8 cellular contexts compared by ENCODE assay signal in the genomic region with DNA sequence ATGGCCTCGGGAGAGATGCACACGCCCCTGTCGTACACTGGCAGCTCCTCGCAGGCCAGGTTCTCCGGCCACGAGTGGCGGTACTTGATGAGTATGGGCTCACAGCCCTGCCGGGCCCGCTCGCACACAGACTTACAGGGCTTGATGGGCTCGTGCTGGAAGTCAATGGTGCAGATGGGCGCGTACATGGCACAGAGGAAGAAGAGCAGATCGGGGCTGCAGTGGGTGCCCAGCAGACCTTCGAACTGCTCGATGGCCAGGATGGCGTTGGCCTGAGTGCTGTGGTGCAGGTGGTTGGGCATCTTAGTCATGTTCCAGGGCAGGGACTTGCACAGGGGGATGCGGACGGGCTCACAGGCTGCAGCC. TPM values are rescaled to one million over a fixed set of nuclear protein-coding genes. Genes with fewer than 3 reads are reported as not detected.
DNase-seq lines count a peak whose midpoint lies in the region; ATAC-seq and TF ChIP-seq lines count a peak whose summit lies in the region.

No MANE protein-coding gene starts in this region.

- no peak overlapping the region for H3K27ac ChIP-seq in CD4-positive, alpha-beta T cell (ENCODE audit: low read depth, low read length)
- H3K27ac ChIP-seq in PC-3 (ENCODE audit: low read length), result no peak overlapping the region
- no peak overlapping the region for H3K27ac ChIP-seq in fibroblast of lung (ENCODE audit: insufficient read depth, low read length)
- no peak overlapping the region for H3K27ac ChIP-seq in osteoblast (ENCODE audit: low read depth, low read length)

- H3K27ac Mint-ChIP-seq in CD4-positive, alpha-beta T cell, result no peak overlapping the region

- CTCF ChIA-PET in CD4-positive, alpha-beta T cell (lab: Charles Lee), result no interaction called here
- CTCF ChIA-PET in PC-3 (lab: Charles Lee), result no interaction called here

- no peaks in the 10 kb centered on the region for H3F3A ChIP-seq in PC-3 (ENCODE audit: low read length, unreplicated experiment)

- BruUV-seq in PC-3 (replicated peaks; lab: Mats Ljungman, UMichigan), result no TSS peak

- H2AFZ ChIP-seq in PC-3 (ENCODE audit: low read length) (peak overlapping the region; percentile 90; the same call in 1 of the 2 replicates), fibroblast of lung (ENCODE audit: low read length) (peak overlapping the region; percentile 95), osteoblast (ENCODE audit: low read length) (peak overlapping the region; percentile 91)

- H4K20me1 ChIP-seq in PC-3 (ENCODE audit: low read length) (no peaks in the 10 kb centered on the region), fibroblast of lung (ENCODE audit: control insufficient read depth, extremely low read depth, insufficient read depth, low read length) (no peaks in the 10 kb centered on the region), osteoblast (ENCODE audit: insufficient read depth, low read length) (no peaks in the 10 kb centered on the region)

- no peak for TF ChIP-seq CTCF in CD4-positive, alpha-beta T cell (IDR thresholded peaks at IDR 0.05)
- TF ChIP-seq CTCF in PC-3 (conservative IDR thresholded peaks at IDR 0.05; ENCODE audit: low read depth, low read length) (no peak), fibroblast of lung (conservative IDR thresholded peaks at IDR 0.05 in 1 of 2, IDR thresholded peaks at IDR 0.05 in 1 of 2; ENCODE audit: low read depth in 1 of 2, low read length in 2 of 2) (no peak), osteoblast (IDR thresholded peaks at IDR 0.05; ENCODE audit: extremely low read depth, low read depth, low read length) (no peak)

- no peaks in the 10 kb centered on the region for H3K9me3 ChIP-seq in CD4-positive, alpha-beta T cell (ENCODE audit: control insufficient read depth, low read length)
- H3K9me3 ChIP-seq in PC-3 (ENCODE audit: low read length) (no peaks in the 10 kb centered on the region), fibroblast of lung (ENCODE audit: control insufficient read depth, insufficient read depth, low read depth, low read length) (no peaks in the 10 kb centered on the region), osteoblast (ENCODE audit: low read depth, low read length) (no peaks in the 10 kb centered on the region)

- no peak for ATAC-seq in CD4-positive, alpha-beta T cell (ENCODE audit: poor library complexity)
- no peak for ATAC-seq in PC-3
- no peak for ATAC-seq in HG02840 (IDR thresholded peaks at IDR 0.05; ENCODE audit: low FRiP score, unreplicated experiment)
- no peak for ATAC-seq in GM18520 (IDR thresholded peaks at IDR 0.05; ENCODE audit: unreplicated experiment)
- ATAC-seq in GM21423 (IDR thresholded peaks at IDR 0.05; ENCODE audit: unreplicated experiment), result no peak

- no peaks in the 10 kb centered on the region for H3K36me3 Mint-ChIP-seq in CD4-positive, alpha-beta T cell (ENCODE audit: low read depth)

- intact Hi-C loops in CD4-positive, alpha-beta T cell (cut with DNase I, micrococcal nuclease), result no loop called here
- intact Hi-C loops in PC-3 (cut with micrococcal nuclease), result no loop called here

- H3K9me3 Mint-ChIP-seq in CD4-positive, alpha-beta T cell, result no peaks in the 10 kb centered on the region

- H3K36me3 ChIP-seq in PC-3 (ENCODE audit: low read depth, low read length) (no peaks in the 10 kb centered on the region), fibroblast of lung (ENCODE audit: control insufficient read depth, insufficient read depth, low read length) (no peaks in the 10 kb centered on the region), osteoblast (ENCODE audit: insufficient read depth, low read length) (no peaks in the 10 kb centered on the region)

- no peaks in the 10 kb centered on the region for H3K79me2 ChIP-seq in PC-3 (ENCODE audit: low read length)
- H3K79me2 ChIP-seq in fibroblast of lung (ENCODE audit: control insufficient read depth, insufficient read depth, low read length), result no peaks in the 10 kb centered on the region
- H3K79me2 ChIP-seq in osteoblast (ENCODE audit: insufficient read depth, low read length), result no peaks in the 10 kb centered on the region

- H3K9ac ChIP-seq in PC-3 (ENCODE audit: low read length), result no peak overlapping the region
- peak overlapping the region; percentile 4 for H3K9ac ChIP-seq in fibroblast of lung (ENCODE audit: insufficient read depth, low read length)

- H3K27me3 ChIP-seq in CD4-positive, alpha-beta T cell (ENCODE audit: control insufficient read depth, insufficient read depth, low read length), result peaks cover 63% of the 10 kb centered on the region
- H3K27me3 ChIP-seq in PC-3 (ENCODE audit: low read length), result peaks cover 27% of the 10 kb centered on the region
- no peaks in the 10 kb centered on the region for H3K27me3 ChIP-seq in fibroblast of lung (ENCODE audit: control insufficient read depth, insufficient read depth, low read length)
- H3K27me3 ChIP-seq in osteoblast (ENCODE audit: insufficient read depth, low read length), result peaks cover 11% of the 10 kb centered on the region

- H3K4me3 ChIP-seq in PC-3 (ENCODE audit: low read length) (peak overlapping the region; percentile 66; the same call in 1 of the 2 replicates), fibroblast of lung (replicated peaks in 1 of 4; ENCODE audit: control extremely low read depth in 1 of 4, insufficient read depth in 1 of 4, low read depth in 3 of 4, low read length in 4 of 4) (peak overlapping the region; percentile 51 to 67 (median 66)), osteoblast (ENCODE audit: insufficient read depth, low read length) (peak overlapping the region; percentile 72)

- H3K4me3 Mint-ChIP-seq in CD4-positive, alpha-beta T cell, result peak overlapping the region; percentile 42

- peaks cover 30% of the 10 kb centered on the region for H3K4me1 Mint-ChIP-seq in CD4-positive, alpha-beta T cell (ENCODE audit: low read depth)

- H3K4me1 ChIP-seq in PC-3 (ENCODE audit: insufficient read depth, low read length), result no peaks in the 10 kb centered on the region
- no peaks in the 10 kb centered on the region for H3K4me1 ChIP-seq in fibroblast of lung (ENCODE audit: control insufficient read depth, extremely low read depth, insufficient read depth, low read length)
- H3K4me1 ChIP-seq in osteoblast (ENCODE audit: insufficient read depth, low read length), result peaks cover 15% of the 10 kb centered on the region

- no peaks in the 10 kb centered on the region for H3K9me2 ChIP-seq in PC-3 (replicated peaks; ENCODE audit: low read length)

- POLR2A ChIA-PET in CD4-positive, alpha-beta T cell (lab: Charles Lee), result no interaction called here
- POLR2A ChIA-PET in PC-3 (lab: Charles Lee; ENCODE audit: unreplicated experiment), result no interaction called here

- no peak for DNase-seq in CD4-positive, alpha-beta T cell
- DNase-seq in PC-3 (no peak), fibroblast of lung (ENCODE audit: low read depth in 2 of 2) (peak in 1 of 2 donors; percentile 22), osteoblast (ENCODE audit: insufficient read length, low spot score, missing footprints) (no peak)
- DNase-seq in stimulated activated CD8-positive, alpha-beta memory T cell treated with anti-CD3 and anti-CD28 coated beads, Interleukin-4, amount 100 ng/mL, for 48 hours, result no peak

- peaks cover 97% of the 10 kb centered on the region for H3K27me3 Mint-ChIP-seq in CD4-positive, alpha-beta T cell

- H3K4me2 ChIP-seq in PC-3 (ENCODE audit: low read length), result peak overlapping the region; percentile 80
- H3K4me2 ChIP-seq in fibroblast of lung (ENCODE audit: extremely low read depth, insufficient read depth, low read length), result peak overlapping the region; percentile 93
- peak overlapping the region; percentile 87 for H3K4me2 ChIP-seq in osteoblast (ENCODE audit: insufficient read depth, low read length)

RNA-seq across cellular contexts. Expression of a gene that starts 0.4 kb away (rescaled TPM):
- total RNA-seq in CD4-positive, alpha-beta T cell, result not detected
- total RNA-seq in PC-3 (2014; rRNA removed) (0.11 and 0.46 TPM in 2 replicates), fibroblast of lung (2.0 and 5.6 TPM in 2 replicates), osteoblast (0.29 and 0.36 TPM in 2 replicates)
- polyA plus RNA-seq in fibroblast of lung, result 1.4 and 1.5 TPM in 2 replicates
- polyA plus RNA-seq in fibroblast of lung (2012), result 0.93 and 1.1 TPM in 2 replicates
- polyA minus RNA-seq in fibroblast of lung (ENCODE audit: low replicate concordance), result 0.35 TPM in 1 of 2 replicates, not detected in the other
